In the genomic region with DNA sequence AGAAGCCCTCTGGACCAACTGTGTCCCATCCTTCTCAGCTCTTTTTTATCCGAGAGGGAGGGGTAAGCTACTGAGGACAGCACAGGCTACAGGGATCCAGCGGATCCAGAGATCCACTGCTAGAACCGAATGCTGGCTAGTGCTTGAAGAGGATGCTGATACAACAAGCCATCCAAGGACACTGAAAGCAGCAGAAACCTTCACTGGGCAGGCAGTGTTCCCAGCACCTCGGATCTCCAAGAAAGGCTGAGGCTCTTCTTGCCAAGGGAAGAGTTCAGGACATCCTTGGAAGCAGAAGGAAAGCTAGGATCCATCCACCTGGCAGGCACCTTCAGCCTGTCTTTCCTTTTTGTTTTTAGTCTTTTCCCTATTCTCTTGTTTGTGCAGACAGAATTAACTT, we compare ENCODE assay signal across 1 cellular context.
TF ChIP-seq lines count a peak whose summit lies in the region.

No MANE protein-coding gene starts in this region.

TF ChIP-seq in SK-N-SH treated with all-trans-retinoic acid at 6 μM for 48 hours, 23 proteins besides CTCF, POLR2A, EP300 and RAD21 (continued from another document):
- TF ChIP-seq, protein P1, sequence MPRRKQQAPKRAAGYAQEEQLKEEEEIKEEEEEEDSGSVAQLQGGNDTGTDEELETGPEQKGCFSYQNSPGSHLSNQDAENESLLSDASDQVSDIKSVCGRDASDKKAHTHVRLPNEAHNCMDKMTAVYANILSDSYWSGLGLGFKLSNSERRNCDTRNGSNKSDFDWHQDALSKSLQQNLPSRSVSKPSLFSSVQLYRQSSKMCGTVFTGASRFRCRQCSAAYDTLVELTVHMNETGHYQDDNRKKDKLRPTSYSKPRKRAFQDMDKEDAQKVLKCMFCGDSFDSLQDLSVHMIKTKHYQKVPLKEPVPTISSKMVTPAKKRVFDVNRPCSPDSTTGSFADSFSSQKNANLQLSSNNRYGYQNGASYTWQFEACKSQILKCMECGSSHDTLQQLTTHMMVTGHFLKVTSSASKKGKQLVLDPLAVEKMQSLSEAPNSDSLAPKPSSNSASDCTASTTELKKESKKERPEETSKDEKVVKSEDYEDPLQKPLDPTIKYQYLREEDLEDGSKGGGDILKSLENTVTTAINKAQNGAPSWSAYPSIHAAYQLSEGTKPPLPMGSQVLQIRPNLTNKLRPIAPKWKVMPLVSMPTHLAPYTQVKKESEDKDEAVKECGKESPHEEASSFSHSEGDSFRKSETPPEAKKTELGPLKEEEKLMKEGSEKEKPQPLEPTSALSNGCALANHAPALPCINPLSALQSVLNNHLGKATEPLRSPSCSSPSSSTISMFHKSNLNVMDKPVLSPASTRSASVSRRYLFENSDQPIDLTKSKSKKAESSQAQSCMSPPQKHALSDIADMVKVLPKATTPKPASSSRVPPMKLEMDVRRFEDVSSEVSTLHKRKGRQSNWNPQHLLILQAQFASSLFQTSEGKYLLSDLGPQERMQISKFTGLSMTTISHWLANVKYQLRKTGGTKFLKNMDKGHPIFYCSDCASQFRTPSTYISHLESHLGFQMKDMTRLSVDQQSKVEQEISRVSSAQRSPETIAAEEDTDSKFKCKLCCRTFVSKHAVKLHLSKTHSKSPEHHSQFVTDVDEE (CRISPR knock-in tag; IDR thresholded peaks at IDR 0.05), result no peak
- TF ChIP-seq, protein P2, sequence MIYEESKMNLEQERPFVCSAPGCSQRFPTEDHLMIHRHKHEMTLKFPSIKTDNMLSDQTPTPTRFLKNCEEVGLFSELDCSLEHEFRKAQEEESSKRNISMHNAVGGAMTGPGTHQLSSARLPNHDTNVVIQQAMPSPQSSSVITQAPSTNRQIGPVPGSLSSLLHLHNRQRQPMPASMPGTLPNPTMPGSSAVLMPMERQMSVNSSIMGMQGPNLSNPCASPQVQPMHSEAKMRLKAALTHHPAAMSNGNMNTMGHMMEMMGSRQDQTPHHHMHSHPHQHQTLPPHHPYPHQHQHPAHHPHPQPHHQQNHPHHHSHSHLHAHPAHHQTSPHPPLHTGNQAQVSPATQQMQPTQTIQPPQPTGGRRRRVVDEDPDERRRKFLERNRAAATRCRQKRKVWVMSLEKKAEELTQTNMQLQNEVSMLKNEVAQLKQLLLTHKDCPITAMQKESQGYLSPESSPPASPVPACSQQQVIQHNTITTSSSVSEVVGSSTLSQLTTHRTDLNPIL (CRISPR knock-in tag; IDR thresholded peaks at IDR 0.05; ENCODE audit: low read depth), result no peak
- TF ChIP-seq TOX (CRISPR knock-in tag; IDR thresholded peaks at IDR 0.05; ENCODE audit: borderline replicate concordance) (no peak), ZNF8 (CRISPR knock-in tag; IDR thresholded peaks at IDR 0.05) (no peak), ISL1 (CRISPR knock-in tag; IDR thresholded peaks at IDR 0.05) (no peak), ESRRG (CRISPR knock-in tag; IDR thresholded peaks at IDR 0.05) (no peak), GLIS3 (CRISPR knock-in tag; IDR thresholded peaks at IDR 0.05) (no peak), ZNF565 (CRISPR knock-in tag; conservative IDR thresholded peaks at IDR 0.05; ENCODE audit: low read depth) (no peak), BACH2 (CRISPR knock-in tag; IDR thresholded peaks at IDR 0.05; ENCODE audit: borderline replicate concordance) (no peak)
